ENCODE assay signal across 13 cellular contexts in genomic region chr11:18050853-18051252, GRCh38.
A peak's percentile ranks its signal among the peaks of the same experiment; 100 is the strongest.
DNase-seq lines count a peak whose midpoint lies in the region; ATAC-seq lines count a peak whose summit lies in the region.
"Had no signal": no experiment of that assay in that cellular context is flagged by ENCODE, and none has a peak within 500 bp of the region (broad histone marks: within the 10 kb centered on the region; RNA-seq: fewer than 3 reads in every experiment).

No MANE protein-coding gene starts in this region.

- no peak overlapping the region for H3K27ac Mint-ChIP-seq in memory B cell
- H3K27ac Mint-ChIP-seq: CD4-positive, alpha-beta T cell; GM23338 had no signal

- H3K27me3 Mint-ChIP-seq in memory B cell, result no peaks in the 10 kb centered on the region

- H3K4me1 Mint-ChIP-seq in memory B cell, result peaks cover 3% of the 10 kb centered on the region
- H3K4me1 Mint-ChIP-seq: GM23338 had no signal

- peaks cover 7% of the 10 kb centered on the region for H3K9me3 Mint-ChIP-seq in memory B cell
- H3K9me3 Mint-ChIP-seq: CD4-positive, alpha-beta T cell; GM23338 had no signal

- peaks cover 10% of the 10 kb centered on the region for H3K36me3 Mint-ChIP-seq in memory B cell

- peak; percentile 0 for DNase-seq in GDM1 (lab: John Stamatoyannopoulos, UW)
- DNase-seq in Kasumi-1 (lab: John Stamatoyannopoulos, UW), result peak; percentile 3 to 25
- peak; percentile 9 for DNase-seq in NOMO-1 treated with dmso at 0.1 percent for 144 hours (lab: John Stamatoyannopoulos, UW; ENCODE audit: unreplicated experiment)
- DNase-seq in memory B cell (ENCODE audit: low spot score in 2 of 2), result no peak
- DNase-seq in NCI-H1048 (lab: John Stamatoyannopoulos, UW), result no peak
- no peak for DNase-seq in SW 1271 (lab: John Stamatoyannopoulos, UW)
- DNase-seq: ACHN; CD4-positive, alpha-beta T cell; DMS79; H7 had no signal

- no peak overlapping the region for H3K4me3 Mint-ChIP-seq in memory B cell
- H3K4me3 Mint-ChIP-seq: CD4-positive, alpha-beta T cell; GM23338 had no signal

- ATAC-seq in memory B cell (ENCODE audit: low read depth) (peak; percentile 45), GM19395 (IDR thresholded peaks at IDR 0.05; ENCODE audit: unreplicated experiment) (no peak)
- ATAC-seq: GM23338, HepG2 had no signal

Comparison
In these comparisons a context has a peak if more than half of its experiments do, and no peak if none do; other contexts are left out.
1. DNase-seq: peak in GDM1 (single experiment), Kasumi-1 (2 of 2) and NOMO-1 treated with dmso at 0.1 percent for 144 hours (single experiment); none in memory B cell (0 of 2), NCI-H1048 (single experiment) and SW 1271 (0 of 2).